16 cellular contexts compared by ENCODE assay signal in genomic region chr9:125815568-125815967, GRCh38.
A peak's percentile ranks its signal among the peaks of the same experiment; 100 is the strongest.
DNase-seq lines count a peak whose midpoint lies in the region; ATAC-seq and TF ChIP-seq lines count a peak whose summit lies in the region.
"Had no signal": no experiment of that assay in that cellular context is flagged by ENCODE, and none has a peak within 500 bp of the region (broad histone marks: within the 10 kb centered on the region; RNA-seq: fewer than 3 reads in every experiment).

No MANE protein-coding gene starts in this region.

- no peak overlapping the region for H3K4me3 Mint-ChIP-seq in activated naive CD8-positive, alpha-beta T cell treated with anti-CD3 and anti-CD28 coated beads for 36 hours
- H3K4me3 Mint-ChIP-seq in T-helper 2 cell treated with Interferon-gamma antibody and Interleukin-4, amounts not matched to agents 5 μg/mL and 100 μg/mL, for 36 hours, result no peak overlapping the region
- H3K4me3 Mint-ChIP-seq: activated T-cell treated with anti-CD3 and anti-CD28 coated beads, Interleukin-2, amount 50 U/mL, for 72 hours; CD8-positive, alpha-beta T cell; IgD-negative memory B cell; memory B cell had no signal

- no TSS peak for BruUV-seq in OCI-LY7 (replicated peaks; lab: Mats Ljungman, UMichigan)

- H3K9me3 Mint-ChIP-seq in activated naive CD8-positive, alpha-beta T cell treated with anti-CD3 and anti-CD28 coated beads for 36 hours, result no peaks in the 10 kb centered on the region
- no peaks in the 10 kb centered on the region for H3K9me3 Mint-ChIP-seq in T-helper 2 cell treated with Interferon-gamma antibody and Interleukin-4, amounts not matched to agents 5 μg/mL and 100 μg/mL, for 36 hours
- H3K9me3 Mint-ChIP-seq: activated T-cell treated with anti-CD3 and anti-CD28 coated beads, Interleukin-2, amount 50 U/mL, for 72 hours; CD8-positive, alpha-beta T cell; IgD-negative memory B cell; memory B cell had no signal

- H3K4me1 ChIP-seq in OCI-LY7 (ENCODE audit: insufficient read depth, low read length, poor library complexity, severe bottlenecking), result peaks cover 9% of the 10 kb centered on the region

- peaks cover 7% of the 10 kb centered on the region for H3K4me1 Mint-ChIP-seq in activated naive CD8-positive, alpha-beta T cell treated with anti-CD3 and anti-CD28 coated beads for 36 hours
- no peaks in the 10 kb centered on the region for H3K4me1 Mint-ChIP-seq in T-helper 2 cell treated with Interferon-gamma antibody and Interleukin-4, amounts not matched to agents 5 μg/mL and 100 μg/mL, for 36 hours (ENCODE audit: low read depth)

- no peaks in the 10 kb centered on the region for H3K79me2 ChIP-seq in OCI-LY7 (ENCODE audit: insufficient read depth, low read depth, low read length)

- no peak overlapping the region for H3K4me2 ChIP-seq in OCI-LY7 (ENCODE audit: low read length)
- H3K4me2 ChIP-seq: smooth muscle cell had no signal

- no peak overlapping the region for H3K4me3 ChIP-seq in OCI-LY7 (ENCODE audit: low read depth, low read length, poor library complexity, severe bottlenecking)
- H3K4me3 ChIP-seq: SJSA1, smooth muscle cell had no signal

- H2AFZ ChIP-seq in OCI-LY7 (ENCODE audit: low read length), result no peak overlapping the region

- CTCF ChIA-PET in OCI-LY7 (lab: Charles Lee; ENCODE audit: unreplicated experiment), result no interaction called here

- H3K9me3 ChIP-seq in OCI-LY7 (ENCODE audit: low read length), result no peaks in the 10 kb centered on the region
- H3K9me3 ChIP-seq: SJSA1 had no signal

- H3K36me3 Mint-ChIP-seq in activated naive CD8-positive, alpha-beta T cell treated with anti-CD3 and anti-CD28 coated beads for 36 hours, result peaks cover 4% of the 10 kb centered on the region
- peaks cover 1% of the 10 kb centered on the region for H3K36me3 Mint-ChIP-seq in T-helper 2 cell treated with Interferon-gamma antibody and Interleukin-4, amounts not matched to agents 5 μg/mL and 100 μg/mL, for 36 hours (ENCODE audit: low read depth)
- H3K36me3 Mint-ChIP-seq: CD8-positive, alpha-beta T cell; IgD-negative memory B cell had no signal

- H3K27me3 Mint-ChIP-seq in activated naive CD8-positive, alpha-beta T cell treated with anti-CD3 and anti-CD28 coated beads for 36 hours, result no peaks in the 10 kb centered on the region
- no peaks in the 10 kb centered on the region for H3K27me3 Mint-ChIP-seq in T-helper 2 cell treated with Interferon-gamma antibody and Interleukin-4, amounts not matched to agents 5 μg/mL and 100 μg/mL, for 36 hours (ENCODE audit: low read depth)
- H3K27me3 Mint-ChIP-seq: IgD-negative memory B cell, memory B cell had no signal

- no peaks in the 10 kb centered on the region for H4K20me1 ChIP-seq in OCI-LY7 (ENCODE audit: insufficient read depth, low read length)

- H3K9me2 ChIP-seq in OCI-LY7 (ENCODE audit: insufficient read depth, low read length), result no peaks in the 10 kb centered on the region

- H3K27ac ChIP-seq in OCI-LY7 (ENCODE audit: low read depth, low read length, poor library complexity, severe bottlenecking), result no peak overlapping the region
- H3K27ac ChIP-seq: brain microvascular endothelial cell, SJSA1 had no signal

- intact Hi-C loops in OCI-LY7 (cut with micrococcal nuclease; ENCODE audit: unreplicated experiment), result no loop called here

- no peaks in the 10 kb centered on the region for H3K36me3 ChIP-seq in OCI-LY7 (ENCODE audit: insufficient read depth, low read length)
- H3K36me3 ChIP-seq: brain microvascular endothelial cell, SJSA1 had no signal

- TF ChIP-seq CTCF in OCI-LY7 (conservative IDR thresholded peaks at IDR 0.05; ENCODE audit: low read length), result no peak

- ATAC-seq in GM19467 (IDR thresholded peaks at IDR 0.05; ENCODE audit: unreplicated experiment), result no peak
- no peak for ATAC-seq in HG03196 (IDR thresholded peaks at IDR 0.05; ENCODE audit: unreplicated experiment)
- ATAC-seq: activated T-cell treated with anti-CD3 and anti-CD28 coated beads, Interleukin-2, amount 50 U/mL, for 72 hours; CD8-positive, alpha-beta T cell had no signal

- no peak overlapping the region for H3K27ac Mint-ChIP-seq in activated naive CD8-positive, alpha-beta T cell treated with anti-CD3 and anti-CD28 coated beads for 36 hours
- H3K27ac Mint-ChIP-seq in T-helper 2 cell treated with Interferon-gamma antibody and Interleukin-4, amounts not matched to agents 5 μg/mL and 100 μg/mL, for 36 hours, result no peak overlapping the region
- H3K27ac Mint-ChIP-seq: activated T-cell treated with anti-CD3 and anti-CD28 coated beads, Interleukin-2, amount 50 U/mL, for 72 hours; CD8-positive, alpha-beta T cell; IgD-negative memory B cell; memory B cell had no signal

- DNase-seq in EL (peak; percentile 25), HT1080 (ENCODE audit: low read depth) (peak; percentile 58), iris pigment epithelial cell (ENCODE audit: low read depth) (peak; percentile 40), OCI-LY7 (ENCODE audit: low spot score) (no peak)
- DNase-seq in activated naive CD8-positive, alpha-beta T cell treated with anti-CD3 and anti-CD28 coated beads for 36 hours, result peak; percentile 3
- no peak for DNase-seq in T-helper 2 cell treated with Interferon-gamma antibody and Interleukin-4, amounts not matched to agents 5 μg/mL and 100 μg/mL, for 36 hours (ENCODE audit: low spot score)
- DNase-seq: activated T-cell treated with anti-CD3 and anti-CD28 coated beads, Interleukin-2, amount 50 U/mL, for 72 hours; brain microvascular endothelial cell; CD8-positive, alpha-beta T cell; nucleus accumbens had no signal

- POLR2A ChIA-PET in OCI-LY7 (lab: Charles Lee), result no interaction called here

Comparison
In these comparisons a context has a peak if more than half of its experiments do, and no peak if none do; other contexts are left out.
1. DNase-seq: peak in EL (single experiment), HT1080 (single experiment), activated naive CD8-positive, alpha-beta T cell treated with anti-CD3 and anti-CD28 coated beads for 36 hours (single experiment) and iris pigment epithelial cell (single experiment); none in T-helper 2 cell treated with Interferon-gamma antibody and Interleukin-4, amounts not matched to agents 5 μg/mL and 100 μg/mL, for 36 hours (single experiment) and OCI-LY7 (single experiment).